11 cellular contexts compared by ENCODE assay signal in genomic region chr7:5478568-5479045, GRCh38. TPM values are rescaled to one million over a fixed set of nuclear protein-coding genes. Genes with fewer than 3 reads are reported as not detected.
DNase-seq lines count a peak whose midpoint lies in the region; ATAC-seq and TF ChIP-seq lines count a peak whose summit lies in the region.
"Had no signal": no experiment of that assay in that cellular context is flagged by ENCODE, and none has a peak within 500 bp of the region (broad histone marks: within the 10 kb centered on the region; RNA-seq: fewer than 3 reads in every experiment).

No MANE protein-coding gene starts in this region.

- no peaks in the 10 kb centered on the region for H3K9me3 Mint-ChIP-seq in activated T-cell treated with anti-CD3 and anti-CD28 coated beads, Interleukin-2, amount 50 U/mL, for 24 hours
- no peaks in the 10 kb centered on the region for H3K9me3 Mint-ChIP-seq in WTC11

- peaks cover 14% of the 10 kb centered on the region for H3K4me1 ChIP-seq in lower lobe of right lung
- peaks cover 0 to 13% of the 10 kb centered on the region in 2 donors for H3K4me1 ChIP-seq in thoracic aorta (ENCODE audit: control insufficient read depth in 1 of 2, low read depth in 2 of 2)

- no peak overlapping the region for H3K4me3 Mint-ChIP-seq in activated T-cell treated with anti-CD3 and anti-CD28 coated beads, Interleukin-2, amount 50 U/mL, for 24 hours
- 0 out of 2 replicates have a peak overlapping the region, but pooled peaks have one; percentile 40 for H3K4me3 Mint-ChIP-seq in WTC11

- H3K27me3 ChIP-seq in lower lobe of right lung (ENCODE audit: low read depth) (no peaks in the 10 kb centered on the region), thoracic aorta (replicated peaks; ENCODE audit: insufficient read depth) (no peaks in the 10 kb centered on the region)

- in situ Hi-C loops in KBM-7 (cut with MboI; ENCODE audit: low pct_unique_long_range_greater_than_20kb, low sequenced_read_pairs), result no loop called here

- no peak for ATAC-seq in WTC11
- peak; percentile 4 to 24 for ATAC-seq in lower lobe of right lung
- no peak for ATAC-seq in thoracic aorta (ENCODE audit: insufficient number of reproducible peaks, low FRiP score, low read depth)

- intact Hi-C loops in lower lobe of right lung (cut with DNase I), result no loop called here

- POLR2A ChIA-PET in WTC11 (lab: Charles Lee), result no interaction called here

- no peaks in the 10 kb centered on the region for H3K27me3 Mint-ChIP-seq in activated T-cell treated with anti-CD3 and anti-CD28 coated beads, Interleukin-2, amount 50 U/mL, for 24 hours
- no peaks in the 10 kb centered on the region for H3K27me3 Mint-ChIP-seq in WTC11 (ENCODE audit: low read depth)

- H3K27ac ChIP-seq in lower lobe of right lung, result no peak overlapping the region
- H3K27ac ChIP-seq in thoracic aorta, result no peak overlapping the region

- TF ChIP-seq CTCF in WTC11 (IDR thresholded peaks at IDR 0.05), result no peak
- TF ChIP-seq CTCF in lower lobe of right lung (IDR thresholded peaks at IDR 0.05), result no peak
- no peak for TF ChIP-seq CTCF in thoracic aorta (IDR thresholded peaks at IDR 0.05)

- peaks cover 4% of the 10 kb centered on the region for H3K36me3 Mint-ChIP-seq in activated T-cell treated with anti-CD3 and anti-CD28 coated beads, Interleukin-2, amount 50 U/mL, for 24 hours (ENCODE audit: low read depth)
- H3K36me3 Mint-ChIP-seq in WTC11, result no peaks in the 10 kb centered on the region

- H3K36me3 ChIP-seq in lower lobe of right lung (no peaks in the 10 kb centered on the region), thoracic aorta (no peaks in the 10 kb centered on the region)

- peaks cover 2% of the 10 kb centered on the region for H3K4me1 Mint-ChIP-seq in activated T-cell treated with anti-CD3 and anti-CD28 coated beads, Interleukin-2, amount 50 U/mL, for 24 hours (ENCODE audit: low read depth)
- peaks cover 20% of the 10 kb centered on the region for H3K4me1 Mint-ChIP-seq in WTC11

- H3K9me3 ChIP-seq in lower lobe of right lung (no peaks in the 10 kb centered on the region), thoracic aorta (no peaks in the 10 kb centered on the region)

- no peak for DNase-seq in activated T-cell treated with anti-CD3 and anti-CD28 coated beads, Interleukin-2, amount 50 U/mL, for 24 hours
- DNase-seq in activated T-cell treated with anti-CD3 and anti-CD28 coated beads, Interleukin-2, amount 50 U/mL, for 48 hours, result no peak
- DNase-seq in WTC11 (ENCODE audit: low spot score) (no peak), lower lobe of right lung (no peak), thoracic aorta (ENCODE audit: low spot score) (no peak), KBM-7 (no peak), EL (no peak), activated T-cell treated with anti-CD3 and anti-CD28 coated beads for 4 hours (no peak)
- DNase-seq: activated gamma-delta T cell; foreskin melanocyte; stimulated activated CD8-positive, alpha-beta memory T cell treated with anti-CD3 and anti-CD28 coated beads, Interleukin-4, amount 100 ng/mL, for 48 hours had no signal

- H3K4me3 ChIP-seq in lower lobe of right lung, result peak overlapping the region; percentile 48
- H3K4me3 ChIP-seq in thoracic aorta, result peak overlapping the region; percentile 66

- H3K27ac Mint-ChIP-seq in activated T-cell treated with anti-CD3 and anti-CD28 coated beads, Interleukin-2, amount 50 U/mL, for 24 hours, result peak overlapping the region; percentile 44
- peak overlapping the region; percentile 98 for H3K27ac Mint-ChIP-seq in WTC11

- CTCF ChIA-PET in WTC11 (lab: Charles Lee), result interaction anchor here (0.6 to 2.7 kb wide), 27 partner anchors 12 to 595 kb away, joined by 3 to 30 read pairs (median 7); partner anchors contain the start of gene RADIL

TF ChIP-seq in WTC11, 78 proteins besides CTCF, POLR2A, EP300 and RAD21:
- TF ChIP-seq TEAD4 (CRISPR knock-in tag; IDR thresholded peaks at IDR 0.05) (no peak), EMX1 (CRISPR knock-in tag; IDR thresholded peaks at IDR 0.05) (no peak), ZNF232 (CRISPR knock-in tag; IDR thresholded peaks at IDR 0.05) (no peak), GTF2I (CRISPR knock-in tag; conservative IDR thresholded peaks at IDR 0.05) (no peak), NFYB (CRISPR knock-in tag; conservative IDR thresholded peaks at IDR 0.05; ENCODE audit: low read depth) (no peak), E2F1 (CRISPR knock-in tag; IDR thresholded peaks at IDR 0.05) (no peak), ESRRA (CRISPR knock-in tag; IDR thresholded peaks at IDR 0.05; ENCODE audit: borderline replicate concordance) (no peak), MLX (CRISPR knock-in tag; IDR thresholded peaks at IDR 0.05) (no peak), MXD4 (CRISPR knock-in tag; IDR thresholded peaks at IDR 0.05; ENCODE audit: borderline replicate concordance) (no peak)
- TF ChIP-seq, protein P1, sequence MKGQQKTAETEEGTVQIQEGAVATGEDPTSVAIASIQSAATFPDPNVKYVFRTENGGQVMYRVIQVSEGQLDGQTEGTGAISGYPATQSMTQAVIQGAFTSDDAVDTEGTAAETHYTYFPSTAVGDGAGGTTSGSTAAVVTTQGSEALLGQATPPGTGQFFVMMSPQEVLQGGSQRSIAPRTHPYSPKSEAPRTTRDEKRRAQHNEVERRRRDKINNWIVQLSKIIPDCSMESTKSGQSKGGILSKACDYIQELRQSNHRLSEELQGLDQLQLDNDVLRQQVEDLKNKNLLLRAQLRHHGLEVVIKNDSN (CRISPR knock-in tag; IDR thresholded peaks at IDR 0.05), result no peak

RNA-seq across cellular contexts. Expression of gene FBXL18, which starts 35.0 kb away (rescaled TPM):
- total RNA-seq in WTC11 (2021), result 18.9 to 22.0 TPM (median 21.8 TPM) in 3 replicates
- total RNA-seq in lower lobe of right lung, result 9.2 TPM
- 1 to 10 TPM; 7.2 to 8.1 TPM for total RNA-seq in thoracic aorta

RNA-seq across cellular contexts. Expression of gene ACTB, which starts 51.8 kb away (rescaled TPM):
- 4,967 to 5,221 TPM (median 5,193 TPM) in 3 replicates for total RNA-seq in WTC11 (2021)
- 3,617 TPM for total RNA-seq in lower lobe of right lung
- total RNA-seq in thoracic aorta, result over 10,000 TPM in 1 of 2 donors, 1,000 to 10,000 TPM in 1; 7,643 to 10,126 TPM

RNA-seq across cellular contexts. Expression of gene TNRC18, which starts 55.0 kb away (rescaled TPM):
- total RNA-seq in WTC11 (2021) (29.1 to 55.0 TPM (median 34.2 TPM) in 3 replicates), lower lobe of right lung (104 TPM), thoracic aorta (100 to 1,000 TPM; 182 to 244 TPM)

Comparison
In these comparisons a context has a peak if more than half of its experiments do, and no peak if none do; other contexts are left out.
1. ATAC-seq: peak in lower lobe of right lung (2 of 2); none in WTC11 (single experiment) and thoracic aorta (single experiment).